In genomic region chr7:33201821-33202220, GRCh38 we compare ENCODE assay signal across 23 cellular contexts.
"Had no signal": no experiment of that assay in that cellular context is flagged by ENCODE, and none has a peak within 500 bp of the region (broad histone marks: within the 10 kb centered on the region; RNA-seq: fewer than 3 reads in every experiment).

No MANE protein-coding gene starts in this region.

- DNase-seq: colonic mucosa; dermis blood vessel endothelial cell; esophagus squamous epithelium; foreskin melanocyte; heart left ventricle; hippocampal formation; nucleus accumbens; pancreas; retina; right lobe of liver; spleen; stimulated activated CD4-positive, alpha-beta T cell treated with anti-CD3 and anti-CD28 coated beads, Interleukin-15, amount 100 ng/mL, for 24 hours; stimulated activated CD4-positive, alpha-beta T cell treated with anti-CD3 and anti-CD28 coated beads, Interleukin-1b, Interleukin-23, amount 100 ng/mL, for 48 hours; stimulated activated CD4-positive, alpha-beta T cell treated with anti-CD3 and anti-CD28 coated beads, Interleukin-4, amount 100 ng/mL, for 24 hours; testis; upper lobe of right lung had no signal

- H3K4me2 ChIP-seq: neural progenitor cell had no signal

- H3K27ac Mint-ChIP-seq: natural killer cell treated with Interleukin-12 subunit alpha and Interleukin-12 subunit beta and Interleukin-15 and Interleukin-18, amount 100 ng/mL, for 72 hours; neural progenitor cell; progenitor cell of endocrine pancreas; stimulated activated memory B cell treated with anti-CD40 and anti-IgM and Interleukin-4, amounts not matched to agents 10 μg/mL and 1 μg/mL and 100 μg/mL, for 72 hours; stimulated activated naive CD8-positive, alpha-beta T cell treated with anti-CD3 and anti-CD28 coated beads, Interleukin-15, Interleukin-2, amounts not matched to agents 100 ng/mL and 50 ng/mL, for 24 hours had no signal

- H3K27me3 Mint-ChIP-seq: natural killer cell treated with Interleukin-12 subunit alpha and Interleukin-12 subunit beta and Interleukin-15 and Interleukin-18, amount 100 ng/mL, for 72 hours; progenitor cell of endocrine pancreas; stimulated activated memory B cell treated with anti-CD40 and anti-IgM and Interleukin-4, amounts not matched to agents 10 μg/mL and 1 μg/mL and 100 μg/mL, for 72 hours; stimulated activated naive CD8-positive, alpha-beta T cell treated with anti-CD3 and anti-CD28 coated beads, Interleukin-15, Interleukin-2, amounts not matched to agents 100 ng/mL and 50 ng/mL, for 24 hours had no signal

- H3K4me3 Mint-ChIP-seq: natural killer cell treated with Interleukin-12 subunit alpha and Interleukin-12 subunit beta and Interleukin-15 and Interleukin-18, amount 100 ng/mL, for 72 hours; neural progenitor cell; stimulated activated memory B cell treated with anti-CD40 and anti-IgM and Interleukin-4, amounts not matched to agents 10 μg/mL and 1 μg/mL and 100 μg/mL, for 72 hours; stimulated activated naive CD8-positive, alpha-beta T cell treated with anti-CD3 and anti-CD28 coated beads, Interleukin-15, Interleukin-2, amounts not matched to agents 100 ng/mL and 50 ng/mL, for 24 hours had no signal

- ATAC-seq: heart left ventricle; natural killer cell treated with Interleukin-12 subunit alpha and Interleukin-12 subunit beta and Interleukin-15 and Interleukin-18, amount 100 ng/mL, for 72 hours; pancreas; right lobe of liver; stimulated activated memory B cell treated with anti-CD40 and anti-IgM and Interleukin-4, amounts not matched to agents 10 μg/mL and 1 μg/mL and 100 μg/mL, for 72 hours; upper lobe of right lung had no signal

- H3K36me3 Mint-ChIP-seq: natural killer cell treated with Interleukin-12 subunit alpha and Interleukin-12 subunit beta and Interleukin-15 and Interleukin-18, amount 100 ng/mL, for 72 hours; neural progenitor cell had no signal

- H3K36me3 ChIP-seq: colonic mucosa, esophagus squamous epithelium, heart left ventricle, neural progenitor cell, pancreas, right lobe of liver, spleen, upper lobe of right lung, vagina had no signal

- H3K4me3 ChIP-seq: colonic mucosa, esophagus squamous epithelium, heart left ventricle, neural progenitor cell, pancreas, right lobe of liver, spleen, testis, tibial nerve, upper lobe of right lung, vagina had no signal

- H3K27me3 ChIP-seq: colonic mucosa, esophagus squamous epithelium, heart left ventricle, neural progenitor cell, right lobe of liver, spleen, testis, tibial nerve, upper lobe of right lung, vagina had no signal

- H3K9me3 ChIP-seq: colonic mucosa, esophagus squamous epithelium, heart left ventricle, pancreas, right lobe of liver, testis, tibial nerve, upper lobe of right lung, vagina had no signal

- H3K4me1 Mint-ChIP-seq: neural progenitor cell had no signal

- H3K27ac ChIP-seq: colonic mucosa, esophagus squamous epithelium, heart left ventricle, neural progenitor cell, pancreas, right lobe of liver, spleen, testis, tibial nerve, upper lobe of right lung, vagina had no signal

- H3K9ac ChIP-seq: neural progenitor cell had no signal

- H3K4me1 ChIP-seq: colonic mucosa, esophagus squamous epithelium, heart left ventricle, neural progenitor cell, pancreas, right lobe of liver, spleen, testis, upper lobe of right lung, vagina had no signal

- H3K9me3 Mint-ChIP-seq: natural killer cell treated with Interleukin-12 subunit alpha and Interleukin-12 subunit beta and Interleukin-15 and Interleukin-18, amount 100 ng/mL, for 72 hours; neural progenitor cell had no signal

- H2AFZ ChIP-seq: neural progenitor cell had no signal
